Comparison of ENCODE assay signal across 1 cellular context in genomic region chr9:114240647-114241558, GRCh38.
TF ChIP-seq lines count a peak whose summit lies in the region.

No MANE protein-coding gene starts in this region.

TF ChIP-seq in K562, 482 proteins besides CTCF, POLR2A, EP300 and RAD21 (continued from another document):
- no peak for TF ChIP-seq BRF2 (IDR thresholded peaks at IDR 0.05; ENCODE audit: borderline replicate concordance, insufficient read depth, insufficient read length)
- no peak for TF ChIP-seq ZNF764 (CRISPR knock-in tag; IDR thresholded peaks at IDR 0.05; ENCODE audit: low read depth)
- no peak for TF ChIP-seq CBX5 (IDR thresholded peaks at IDR 0.05; ENCODE audit: borderline replicate concordance, low read depth)
- no peak for TF ChIP-seq YBX1 (IDR thresholded peaks at IDR 0.05)
- TF ChIP-seq MAFG (tag; conservative IDR thresholded peaks at IDR 0.05): peak; percentile 81
- TF ChIP-seq ZNF316 (IDR thresholded peaks at IDR 0.05): peak; percentile 50
- no peak for TF ChIP-seq MBD2 (IDR thresholded peaks at IDR 0.05; ENCODE audit: borderline replicate concordance, low read depth)
- TF ChIP-seq ATF4 (CRISPR knock-in tag; IDR thresholded peaks at IDR 0.05): no peak
- TF ChIP-seq NFE2 (IDR thresholded peaks at IDR 0.05; ENCODE audit: low read depth): peak; percentile 17; the same call in 1 of the 2 replicates
- peak; percentile 82 for TF ChIP-seq RBM25 (IDR thresholded peaks at IDR 0.05; ENCODE audit: low read depth, low read length, severe bottlenecking)
- peak; percentile 57; the same call in 1 of the 2 replicates for TF ChIP-seq C11orf30 (IDR thresholded peaks at IDR 0.05; ENCODE audit: low read depth)
- no peak for TF ChIP-seq SIN3B (IDR thresholded peaks at IDR 0.05; ENCODE audit: low read depth)
- TF ChIP-seq DACH1 (IDR thresholded peaks at IDR 0.05; ENCODE audit: partially characterized antibody): no peak
- no peak for TF ChIP-seq ZNF41 (CRISPR knock-in tag; conservative IDR thresholded peaks at IDR 0.05)
